1 cellular context compared by ENCODE assay signal in genomic region chr17:7060165-7060890, GRCh38.
A peak's percentile ranks its signal among the peaks of the same experiment; 100 is the strongest.
TF ChIP-seq lines count a peak whose summit lies in the region.

No MANE protein-coding gene starts in this region.

TF ChIP-seq in K562, 482 proteins besides CTCF, POLR2A, EP300 and RAD21 (continued from another document and continues in another):
- TF ChIP-seq DMBX1 (CRISPR knock-in tag; IDR thresholded peaks at IDR 0.05; ENCODE audit: borderline replicate concordance) = no peak
- TF ChIP-seq MAFG (tag; conservative IDR thresholded peaks at IDR 0.05) = no peak
- TF ChIP-seq CREB1 (IDR thresholded peaks at IDR 0.05) = no peak
- TF ChIP-seq CREB1 (CRISPR knock-in tag; IDR thresholded peaks at IDR 0.05) = no peak
- no peak for TF ChIP-seq GABPB1 (CRISPR knock-in tag; IDR thresholded peaks at IDR 0.05)
- no peak for TF ChIP-seq CHD7 (IDR thresholded peaks at IDR 0.05; ENCODE audit: low read depth, low read length)
- no peak for TF ChIP-seq RBM25 (IDR thresholded peaks at IDR 0.05; ENCODE audit: low read depth, low read length, severe bottlenecking)
- peak; percentile 80 for TF ChIP-seq ATF3 (IDR thresholded peaks at IDR 0.05)
- TF ChIP-seq ATF3 (CRISPR knock-in tag; conservative IDR thresholded peaks at IDR 0.05) = no peak
- TF ChIP-seq HDAC1 (IDR thresholded peaks at IDR 0.05) = 0 out of 4 replicates have a peak, but pooled peaks of 1 of the 2 experiments have one; percentile 32
- no peak for TF ChIP-seq THRB (CRISPR knock-in tag; conservative IDR thresholded peaks at IDR 0.05)
- no peak for TF ChIP-seq IRF2 (CRISPR knock-in tag; IDR thresholded peaks at IDR 0.05)
- peak; percentile 92 for TF ChIP-seq ZNF12 (CRISPR knock-in tag; IDR thresholded peaks at IDR 0.05)
- no peak for TF ChIP-seq GTF2F1 (IDR thresholded peaks at IDR 0.05; ENCODE audit: low read depth, low read length)
- peak; percentile 97 for TF ChIP-seq ZKSCAN1 (IDR thresholded peaks at IDR 0.05; ENCODE audit: low read depth, low read length)
- no peak for TF ChIP-seq ZZZ3 (IDR thresholded peaks at IDR 0.05)
- peak; percentile 69; the same call in 1 of the 2 replicates for TF ChIP-seq ETV5 (CRISPR knock-in tag; IDR thresholded peaks at IDR 0.05; ENCODE audit: low read depth)
- TF ChIP-seq ZNF217 (CRISPR knock-in tag; IDR thresholded peaks at IDR 0.05) = no peak
- peak; percentile 53 to 66 for TF ChIP-seq TRIM24 (IDR thresholded peaks at IDR 0.05)
- no peak for TF ChIP-seq POLR3G (IDR thresholded peaks at IDR 0.05; ENCODE audit: extremely low read depth, insufficient read length, insufficient replicate concordance)
- no peak for TF ChIP-seq NFYB (IDR thresholded peaks at IDR 0.05; ENCODE audit: extremely low read depth, insufficient read length)
- TF ChIP-seq HMGN3 (IDR thresholded peaks at IDR 0.05; ENCODE audit: borderline replicate concordance, extremely low read depth, insufficient read length, low read depth, low read length) = no peak
- peak; percentile 93 for TF ChIP-seq NFIC (IDR thresholded peaks at IDR 0.05)
- no peak for TF ChIP-seq NR2C2 (CRISPR knock-in tag; IDR thresholded peaks at IDR 0.05)
- TF ChIP-seq NR2C2 (tag; IDR thresholded peaks at IDR 0.05) = peak; percentile 49; the same call in 1 of the 2 replicates
- TF ChIP-seq SRSF3 (IDR thresholded peaks at IDR 0.05; ENCODE audit: insufficient read depth, low read length) = no peak
- no peak for TF ChIP-seq JUNB (CRISPR knock-in tag; conservative IDR thresholded peaks at IDR 0.05)
- no peak for TF ChIP-seq TBL1XR1 (IDR thresholded peaks at IDR 0.05; ENCODE audit: low read length in 2 of 2)
- no peak for TF ChIP-seq SMAD3 (CRISPR knock-in tag; conservative IDR thresholded peaks at IDR 0.05)
- TF ChIP-seq HMBOX1 (IDR thresholded peaks at IDR 0.05) = peak; percentile 44; the same call in 1 of the 2 replicates
- TF ChIP-seq ILK (tag; IDR thresholded peaks at IDR 0.05; ENCODE audit: borderline replicate concordance, low read depth) = no peak
- TF ChIP-seq TCF7 (IDR thresholded peaks at IDR 0.05; ENCODE audit: borderline replicate concordance) = no peak
- peak; percentile 55; the same call in 1 of the 2 replicates for TF ChIP-seq ZBTB1 (CRISPR knock-in tag; IDR thresholded peaks at IDR 0.05; ENCODE audit: borderline replicate concordance, low read depth)
- no peak for TF ChIP-seq ATF1 (CRISPR knock-in tag; IDR thresholded peaks at IDR 0.05)
- TF ChIP-seq ATF1 (tag; IDR thresholded peaks at IDR 0.05) = no peak
- TF ChIP-seq ZNF699 (CRISPR knock-in tag; IDR thresholded peaks at IDR 0.05; ENCODE audit: insufficient replicate concordance) = no peak
- TF ChIP-seq HMG20B (CRISPR knock-in tag; IDR thresholded peaks at IDR 0.05) = no peak
- TF ChIP-seq SMARCC2 (IDR thresholded peaks at IDR 0.05; ENCODE audit: low read depth) = no peak
- no peak for TF ChIP-seq RBFOX2 (IDR thresholded peaks at IDR 0.05; ENCODE audit: low read depth, low read length)
- no peak for TF ChIP-seq ZNF318 (IDR thresholded peaks at IDR 0.05; ENCODE audit: borderline replicate concordance in 1 of 2, low read depth in 1 of 2)
- TF ChIP-seq ZNF589 (CRISPR knock-in tag; IDR thresholded peaks at IDR 0.05; ENCODE audit: low read depth) = peak; percentile 62; the same call in 1 of the 2 replicates
- no peak for TF ChIP-seq ZNF431 (CRISPR knock-in tag; IDR thresholded peaks at IDR 0.05)
- TF ChIP-seq NONO (IDR thresholded peaks at IDR 0.05; ENCODE audit: low read depth in 2 of 2, low read length in 1 of 2) = no peak
- TF ChIP-seq SOX6 (IDR thresholded peaks at IDR 0.05) = peak; percentile 53; the same call in 1 of the 2 replicates
- TF ChIP-seq YBX1 (IDR thresholded peaks at IDR 0.05) = no peak
- peak; percentile 61 for TF ChIP-seq DPF2 (IDR thresholded peaks at IDR 0.05)
- no peak for TF ChIP-seq ATF7 (IDR thresholded peaks at IDR 0.05)
- peak; percentile 81 for TF ChIP-seq ARID1B (IDR thresholded peaks at IDR 0.05)
